18 cellular contexts compared by ENCODE assay signal in the genomic region with DNA sequence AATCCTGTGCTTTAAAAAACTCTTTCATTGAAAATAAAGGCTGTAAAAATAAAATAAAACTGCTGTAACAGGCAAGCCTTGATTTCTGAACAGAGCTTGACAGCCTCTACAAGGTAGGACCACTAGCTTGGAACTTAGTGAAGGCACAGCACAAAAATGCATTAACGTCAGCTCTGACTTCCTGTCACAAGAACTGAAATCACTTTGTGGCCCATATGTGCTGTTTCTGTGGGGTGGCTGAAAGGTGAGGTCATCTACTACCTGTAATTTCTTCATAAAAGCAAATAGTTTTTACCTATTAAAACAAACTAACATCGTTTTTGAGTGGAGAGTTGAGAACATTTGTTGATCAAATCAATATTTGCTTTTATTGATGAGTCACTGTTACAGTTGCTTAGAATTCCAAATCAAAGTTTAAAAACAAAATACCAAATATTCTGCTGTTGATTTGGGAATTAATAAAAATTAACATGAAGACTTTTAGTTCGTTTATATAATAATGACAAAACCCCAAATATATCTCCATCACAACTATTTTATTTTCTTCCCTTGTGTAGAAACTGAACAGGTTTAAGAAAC.
DNase-seq lines count a peak whose midpoint lies in the region; ATAC-seq, FAIRE-seq and TF ChIP-seq lines count a peak whose summit lies in the region.
"Had no signal": no experiment of that assay in that cellular context is flagged by ENCODE, and none has a peak within 500 bp of the region (broad histone marks: within the 10 kb centered on the region; RNA-seq: fewer than 3 reads in every experiment).

No MANE protein-coding gene starts in this region.

- TF ChIP-seq CTCF in right atrium auricular region (IDR thresholded peaks at IDR 0.05) (no peak), bronchial epithelial cell (IDR thresholded peaks at IDR 0.05; ENCODE audit: insufficient read depth, low read length, severe bottlenecking) (no peak)

- H3K23ac ChIP-seq in trophoblast cell (ENCODE audit: low read length) = no peak overlapping the region

- no peak overlapping the region for H3K14ac ChIP-seq in trophoblast cell (ENCODE audit: low read length)

- no peak for DNase-seq in right atrium auricular region (ENCODE audit: low spot score)
- no peak for DNase-seq in cardiac septum (ENCODE audit: low spot score)
- peak; percentile 22 for DNase-seq in bronchial epithelial cell (ENCODE audit: low read depth)
- DNase-seq in trophoblast cell = peak; percentile 41 to 51
- no peak for DNase-seq in aorta
- DNase-seq in NK-92 treated with Interleukin-12 subunit alpha and Interleukin-12 subunit beta, amount 100 ng/mL, for 24 hours (lab: John Stamatoyannopoulos, UW) = no peak
- DNase-seq: activated CD4-positive, alpha-beta T cell treated with anti-CD3 and anti-CD28 coated beads for 36 hours; DMS153; foreskin fibroblast; mucosa of descending colon; NCI-H1105 treated with DMSO at 0.1 percent for 48 hours; NCI-H774; RPMI8226; stimulated activated CD4-positive, alpha-beta T cell treated with anti-CD3 and anti-CD28 coated beads, Interleukin-2, amount 100 ng/mL, for 48 hours had no signal

- H2BK120ac ChIP-seq in trophoblast cell (ENCODE audit: insufficient read depth, low read length, poor library complexity) = no peak overlapping the region

- H3K9ac ChIP-seq in trophoblast cell (ENCODE audit: low read length) = no peak overlapping the region

- no peak overlapping the region for H2BK5ac ChIP-seq in trophoblast cell (ENCODE audit: low read depth, low read length, poor library complexity)

- H4K12ac ChIP-seq in trophoblast cell (ENCODE audit: low read depth, low read length) = no peak overlapping the region

- peaks cover 1% of the 10 kb centered on the region for H3K79me1 ChIP-seq in trophoblast cell (ENCODE audit: low read length)

- no peak for FAIRE-seq in bronchial epithelial cell (lab: Jason Lieb, UNC)
- FAIRE-seq: astrocyte had no signal

- no peaks in the 10 kb centered on the region for H3K27me3 ChIP-seq in right atrium auricular region
- no peaks in the 10 kb centered on the region for H3K27me3 ChIP-seq in bronchial epithelial cell (ENCODE audit: control insufficient read depth, insufficient read depth, low read length)
- H3K27me3 ChIP-seq in trophoblast cell (ENCODE audit: insufficient read depth, low read length) = no peaks in the 10 kb centered on the region
- H3K27me3 ChIP-seq in aorta (ENCODE audit: control insufficient read depth in 1 of 2, insufficient read depth in 2 of 2, low read length in 1 of 2) = no peaks in the 10 kb centered on the region
- H3K27me3 ChIP-seq: neutrophil had no signal

- H3K4me3 ChIP-seq in right atrium auricular region (no peak overlapping the region), bronchial epithelial cell (ENCODE audit: low read depth, low read length) (no peak overlapping the region), trophoblast cell (ENCODE audit: low read depth, low read length) (no peak overlapping the region), aorta (ENCODE audit: low read length in 2 of 2) (no peak overlapping the region)
- H3K4me3 ChIP-seq: mucosa of descending colon had no signal

- H3K4me1 ChIP-seq in right atrium auricular region (no peaks in the 10 kb centered on the region), trophoblast cell (ENCODE audit: control insufficient read depth in 1 of 2, insufficient read depth in 2 of 2, low read length in 2 of 2) (no peaks in the 10 kb centered on the region), aorta (ENCODE audit: control insufficient read depth in 1 of 2, insufficient read depth in 2 of 2, low read length in 2 of 2) (peaks cover 2 to 5% of the 10 kb centered on the region in 2 donors)

- no peak overlapping the region for H3K4me2 ChIP-seq in trophoblast cell (ENCODE audit: low read length)

- no peaks in the 10 kb centered on the region for H3K79me2 ChIP-seq in trophoblast cell (ENCODE audit: control insufficient read depth, insufficient read depth, low read length, poor library complexity)

- peak overlapping the region; percentile 17 to 54 for H3K27ac ChIP-seq in right atrium auricular region
- H3K27ac ChIP-seq in trophoblast cell (ENCODE audit: low read depth, low read length) = no peak overlapping the region
- peak overlapping the region; percentile 91 for H3K27ac ChIP-seq in aorta (ENCODE audit: low read depth in 1 of 2, low read length in 2 of 2)
- H3K27ac ChIP-seq: neutrophil had no signal

- H4K8ac ChIP-seq in trophoblast cell (ENCODE audit: low read depth, low read length) = no peak overlapping the region

- no peak overlapping the region for H2AK5ac ChIP-seq in trophoblast cell (ENCODE audit: low read length)

- H2AFZ ChIP-seq in trophoblast cell (ENCODE audit: insufficient read depth, low read length, poor library complexity) = no peak overlapping the region

- intact Hi-C loops in cardiac septum (cut with DNase I) = loop anchor here (10.0 kb wide), 3 partner anchors 189 to 579 kb away; no protein-coding TSS in a partner anchor
- intact Hi-C loops in aorta (cut with DNase I) = loop anchor here (5.0 to 10.0 kb wide), 8 partner anchors 142 to 899 kb away; no protein-coding TSS in a partner anchor

- H3K9me3 ChIP-seq in right atrium auricular region (no peaks in the 10 kb centered on the region), trophoblast cell (ENCODE audit: insufficient read depth, low read depth, low read length) (no peaks in the 10 kb centered on the region), aorta (ENCODE audit: control insufficient read depth, low read length) (no peaks in the 10 kb centered on the region)
- H3K9me3 ChIP-seq: mucosa of descending colon, neutrophil had no signal

- no peak overlapping the region for H4K91ac ChIP-seq in trophoblast cell (ENCODE audit: low read depth, low read length)

- no peaks in the 10 kb centered on the region for H3K36me3 ChIP-seq in right atrium auricular region
- H3K36me3 ChIP-seq in bronchial epithelial cell (ENCODE audit: control insufficient read depth, insufficient read depth, low read length) = no peaks in the 10 kb centered on the region
- no peaks in the 10 kb centered on the region for H3K36me3 ChIP-seq in trophoblast cell (ENCODE audit: control insufficient read depth in 1 of 2, insufficient read depth in 2 of 2, low read length in 2 of 2)
- H3K36me3 ChIP-seq in aorta (ENCODE audit: control insufficient read depth in 1 of 2, insufficient read depth in 2 of 2, low read length in 1 of 2) = no peaks in the 10 kb centered on the region
- H3K36me3 ChIP-seq: neutrophil had no signal

- H3K18ac ChIP-seq in trophoblast cell (ENCODE audit: low read length) = no peak overlapping the region

- no peak overlapping the region for H3K4ac ChIP-seq in trophoblast cell (ENCODE audit: low read depth, low read length)

- no CpG with 5 or more reads among the region's 3 CpGs for WGBS in trophoblast cell (ENCODE audit: extremely low coverage, insufficient coverage, insufficient read length)
- WGBS in aorta, 2 donors = 59 to 62% methylated on average over 3 of the region's 3 CpGs

- no peak overlapping the region for H2BK12ac ChIP-seq in trophoblast cell (ENCODE audit: low read length)

- ATAC-seq in aorta (ENCODE audit: low FRiP score) (no peak), GM19395 (IDR thresholded peaks at IDR 0.05; ENCODE audit: unreplicated experiment) (no peak), GM21619 (IDR thresholded peaks at IDR 0.05; ENCODE audit: unreplicated experiment) (no peak)
- ATAC-seq: activated CD4-positive, alpha-beta T cell treated with anti-CD3 and anti-CD28 coated beads for 36 hours; mucosa of descending colon had no signal

Comparison
In these comparisons a context has a peak if more than half of its experiments do, and no peak if none do; other contexts are left out.
1. DNase-seq: peak in bronchial epithelial cell (single experiment) and trophoblast cell (2 of 2); none in right atrium auricular region (single experiment), cardiac septum (single experiment), aorta (0 of 2) and NK-92 treated with Interleukin-12 subunit alpha and Interleukin-12 subunit beta, amount 100 ng/mL, for 24 hours (single experiment).